ENCODE assay signal across 8 cellular contexts in genomic region chrX:40175416-40176255, GRCh38.
DNase-seq lines count a peak whose midpoint lies in the region; ATAC-seq and TF ChIP-seq lines count a peak whose summit lies in the region.

No MANE protein-coding gene starts in this region.

- peaks cover 3% of the 10 kb centered on the region for H3K9me3 Mint-ChIP-seq in activated naive CD4-positive, alpha-beta T cell treated with anti-CD3 and anti-CD28 coated beads for 36 hours

- H3K27me3 ChIP-seq in aorta (ENCODE audit: control insufficient read depth in 1 of 2, insufficient read depth in 2 of 2, low read length in 1 of 2) = no peaks in the 10 kb centered on the region

- H3K4me1 Mint-ChIP-seq in activated naive CD4-positive, alpha-beta T cell treated with anti-CD3 and anti-CD28 coated beads for 36 hours (ENCODE audit: low read depth) = peaks cover 23% of the 10 kb centered on the region

- intact Hi-C loops in activated naive CD4-positive, alpha-beta T cell treated with anti-CD3 and anti-CD28 coated beads for 36 hours (cut with micrococcal nuclease) = loop anchor here (1.0 to 10.0 kb wide), 12 partner anchors 33 to 1159 kb away; partner anchors contain the start of genes BCOR, DDX3X, MED14 and USP9X
- intact Hi-C loops in Right ventricle myocardium inferior (cut with DNase I) (loop anchor here (1.0 to 5.0 kb wide), 3 partner anchors 21 to 161 kb away; no protein-coding TSS in a partner anchor), aorta (cut with DNase I) (loop anchor here in 1 of 2 donors (1.0 to 2.0 kb wide), 2 partner anchors 78 to 91 kb away; partner anchors contain the start of gene BCOR)

- H3K9me3 ChIP-seq in aorta (ENCODE audit: control insufficient read depth, low read length) = no peaks in the 10 kb centered on the region

- CTCF ChIA-PET in activated naive CD4-positive, alpha-beta T cell treated with anti-CD3 and anti-CD28 coated beads for 36 hours (lab: Charles Lee) = no interaction called here

- DNase-seq in HS-5 (ENCODE audit: low read depth) (peak; percentile 28), SIG-M5 treated with dmso at 0.1 percent for 504 hours (lab: John Stamatoyannopoulos, UW; ENCODE audit: unreplicated experiment) (peak; percentile 81), Right ventricle myocardium inferior (ENCODE audit: missing footprints) (peak; percentile 90), pons (ENCODE audit: low spot score) (peak; percentile 38), aorta (peak; percentile 88 to 89)
- peak; percentile 72 for DNase-seq in activated naive CD4-positive, alpha-beta T cell treated with anti-CD3 and anti-CD28 coated beads for 36 hours

- 0 to 6% methylated on average over 71 of the region's 71 CpGs for WGBS in aorta, 2 donors

- no peaks in the 10 kb centered on the region for H3K36me3 ChIP-seq in aorta (ENCODE audit: control insufficient read depth in 1 of 2, insufficient read depth in 2 of 2, low read length in 1 of 2)

- H3K27me3 Mint-ChIP-seq in activated naive CD4-positive, alpha-beta T cell treated with anti-CD3 and anti-CD28 coated beads for 36 hours (ENCODE audit: low read depth) = no peaks in the 10 kb centered on the region

- H3K27ac Mint-ChIP-seq in activated naive CD4-positive, alpha-beta T cell treated with anti-CD3 and anti-CD28 coated beads for 36 hours = peak overlapping the region; percentile 99

- ATAC-seq in GM18867 (IDR thresholded peaks at IDR 0.05; ENCODE audit: unreplicated experiment) (peak; percentile 46), Right ventricle myocardium inferior (peak; percentile 65), aorta (ENCODE audit: low FRiP score) (peak; percentile 65)

- H3K27ac ChIP-seq in 22Rv1 (peak overlapping the region; percentile 97), aorta (ENCODE audit: low read depth in 1 of 2, low read length in 2 of 2) (peak overlapping the region; percentile 78 to 93)

- no peaks in the 10 kb centered on the region for H3K4me1 ChIP-seq in aorta (ENCODE audit: control insufficient read depth in 1 of 2, insufficient read depth in 2 of 2, low read length in 2 of 2)

- peak overlapping the region; percentile 40 to 80 for H3K4me3 ChIP-seq in aorta (ENCODE audit: low read length in 2 of 2)

- peaks cover 5% of the 10 kb centered on the region for H3K36me3 Mint-ChIP-seq in activated naive CD4-positive, alpha-beta T cell treated with anti-CD3 and anti-CD28 coated beads for 36 hours (ENCODE audit: low read depth)

- peak overlapping the region; percentile 91 for H3K4me3 Mint-ChIP-seq in activated naive CD4-positive, alpha-beta T cell treated with anti-CD3 and anti-CD28 coated beads for 36 hours

- TF ChIP-seq CTCF in 22Rv1 (IDR thresholded peaks at IDR 0.05) = no peak

Comparison
In these comparisons a context has a peak if more than half of its experiments do, and no peak if none do; other contexts are left out.
1. Peak in every context shown above with its lines: DNase-seq, ATAC-seq, H3K4me3 ChIP-seq and H3K27ac ChIP-seq.
2. DNase-seq: peak in every context shown above with its lines; median percentile 90 in Right ventricle myocardium inferior; 88 in aorta; 81 in SIG-M5 treated with dmso at 0.1 percent for 504 hours; 72 in activated naive CD4-positive, alpha-beta T cell treated with anti-CD3 and anti-CD28 coated beads for 36 hours; 38 in pons; 28 in HS-5.